Comparison of ENCODE assay signal across 14 cellular contexts in genomic region chr4:158157412-158157811, GRCh38. TPM values are rescaled to one million over a fixed set of nuclear protein-coding genes. Genes with fewer than 3 reads are reported as not detected.
"Had no signal": no experiment of that assay in that cellular context is flagged by ENCODE, and none has a peak within 500 bp of the region (broad histone marks: within the 10 kb centered on the region; RNA-seq: fewer than 3 reads in every experiment).

No MANE protein-coding gene starts in this region.

- H3K9me3 Mint-ChIP-seq: activated naive CD4-positive, alpha-beta T cell treated with anti-CD3 and anti-CD28 coated beads for 36 hours; stimulated activated effector memory CD8-positive, alpha-beta T cell treated with anti-CD3 and anti-CD28 coated beads, Interleukin-12 subunit alpha, Interleukin-12 subunit beta, amount 100 ng/mL, for 72 hours; type B pancreatic cell had no signal

- DNase-seq: activated CD4-positive, alpha-beta T cell treated with anti-CD3 and anti-CD28 coated beads for 36 hours; activated naive CD4-positive, alpha-beta T cell treated with anti-CD3 and anti-CD28 coated beads for 36 hours; body of pancreas; glutamatergic neuron; left lung; mesendoderm; pancreas; retina; T-helper 9 cell had no signal

- H3K27me3 ChIP-seq: body of pancreas, esophagus muscularis mucosa, left lung, neural progenitor cell, pancreas had no signal

- H3K4me1 ChIP-seq: body of pancreas, neural progenitor cell had no signal

- H3K4me3 Mint-ChIP-seq: activated CD4-positive, alpha-beta T cell treated with anti-CD3 and anti-CD28 coated beads for 36 hours; activated naive CD4-positive, alpha-beta T cell treated with anti-CD3 and anti-CD28 coated beads for 36 hours; activated T-helper 17 cell treated with anti-CD3 and anti-CD28 coated beads, Interleukin-2, amount 50 U/mL, for 72 hours; neural progenitor cell; stimulated activated effector memory CD8-positive, alpha-beta T cell treated with anti-CD3 and anti-CD28 coated beads, Interleukin-12 subunit alpha, Interleukin-12 subunit beta, amount 100 ng/mL, for 72 hours; type B pancreatic cell had no signal

- H3K27ac ChIP-seq: body of pancreas, esophagus muscularis mucosa, left lung, neural progenitor cell, pancreas had no signal

- H3K36me3 Mint-ChIP-seq: neural progenitor cell; stimulated activated effector memory CD8-positive, alpha-beta T cell treated with anti-CD3 and anti-CD28 coated beads, Interleukin-12 subunit alpha, Interleukin-12 subunit beta, amount 100 ng/mL, for 72 hours had no signal

- H3K4me3 ChIP-seq: body of pancreas, esophagus muscularis mucosa, left lung, neural progenitor cell, pancreas had no signal

- H3K36me3 ChIP-seq: neural progenitor cell, pancreas had no signal

- H3K27ac Mint-ChIP-seq: activated CD4-positive, alpha-beta T cell treated with anti-CD3 and anti-CD28 coated beads for 36 hours; activated naive CD4-positive, alpha-beta T cell treated with anti-CD3 and anti-CD28 coated beads for 36 hours; activated T-helper 17 cell treated with anti-CD3 and anti-CD28 coated beads, Interleukin-2, amount 50 U/mL, for 72 hours; neural progenitor cell; stimulated activated effector memory CD8-positive, alpha-beta T cell treated with anti-CD3 and anti-CD28 coated beads, Interleukin-12 subunit alpha, Interleukin-12 subunit beta, amount 100 ng/mL, for 72 hours; type B pancreatic cell had no signal

- H3K4me2 ChIP-seq: neural progenitor cell had no signal

- ATAC-seq: activated CD4-positive, alpha-beta T cell treated with anti-CD3 and anti-CD28 coated beads for 36 hours; activated T-helper 17 cell treated with anti-CD3 and anti-CD28 coated beads, Interleukin-2, amount 50 U/mL, for 72 hours; body of pancreas; left lung; pancreas; stimulated activated effector memory CD8-positive, alpha-beta T cell treated with anti-CD3 and anti-CD28 coated beads, Interleukin-12 subunit alpha, Interleukin-12 subunit beta, amount 100 ng/mL, for 72 hours had no signal

- H3K27me3 Mint-ChIP-seq: type B pancreatic cell had no signal

- H3K4me1 Mint-ChIP-seq: activated CD4-positive, alpha-beta T cell treated with anti-CD3 and anti-CD28 coated beads for 36 hours; activated T-helper 17 cell treated with anti-CD3 and anti-CD28 coated beads, Interleukin-2, amount 50 U/mL, for 72 hours; stimulated activated effector memory CD8-positive, alpha-beta T cell treated with anti-CD3 and anti-CD28 coated beads, Interleukin-12 subunit alpha, Interleukin-12 subunit beta, amount 100 ng/mL, for 72 hours had no signal

- H3K9me3 ChIP-seq: body of pancreas, esophagus muscularis mucosa, left lung, pancreas had no signal

- H2AFZ ChIP-seq: neural progenitor cell had no signal

- H3K9ac ChIP-seq: neural progenitor cell had no signal

RNA-seq across cellular contexts. Expression of gene GASK1B, which starts 15.4 kb away (rescaled TPM):
- total RNA-seq: activated CD4-positive, alpha-beta T cell treated with anti-CD3 and anti-CD28 coated beads for 36 hours; activated naive CD4-positive, alpha-beta T cell treated with anti-CD3 and anti-CD28 coated beads for 36 hours; activated T-helper 17 cell treated with anti-CD3 and anti-CD28 coated beads, Interleukin-2, amount 50 U/mL, for 72 hours had no signal
